ENCODE assay signal across 7 cellular contexts in genomic region chr14:19487690-19488089, GRCh38. TPM values are rescaled to one million over a fixed set of nuclear protein-coding genes. Genes with fewer than 3 reads are reported as not detected.
"Had no signal": no experiment of that assay in that cellular context is flagged by ENCODE, and none has a peak within 500 bp of the region (broad histone marks: within the 10 kb centered on the region; RNA-seq: fewer than 3 reads in every experiment).

No MANE protein-coding gene starts in this region.

RNA-seq across cellular contexts. Expression of gene POTEG, which starts 53.5 kb away (rescaled TPM):
- total RNA-seq: HT-29, IMR-90, NCI-H460, PC-9, Right ventricle myocardium superior, RPMI7951, SJSA1 had no signal
- polyA plus RNA-seq: IMR-90 had no signal
